Comparison of ENCODE assay signal across 1 cellular context in genomic region chr17:80100035-80100323, GRCh38.
TF ChIP-seq lines count a peak whose summit lies in the region.

No MANE protein-coding gene starts in this region.

TF ChIP-seq in IMR-90, 13 proteins besides CTCF, POLR2A, EP300 and RAD21:
- no peak for TF ChIP-seq ELK1 (IDR thresholded peaks at IDR 0.05; ENCODE audit: borderline replicate concordance, low read depth, low read length)
- no peak for TF ChIP-seq FOS (IDR thresholded peaks at IDR 0.05; ENCODE audit: low read depth, low read length)
- no peak for TF ChIP-seq RFX5 (IDR thresholded peaks at IDR 0.05; ENCODE audit: low read depth, low read length)
- no peak for TF ChIP-seq CHD1 (IDR thresholded peaks at IDR 0.05; ENCODE audit: low read depth, low read length)
- no peak for TF ChIP-seq MXI1 (IDR thresholded peaks at IDR 0.05; ENCODE audit: borderline replicate concordance, low read depth, low read length)
- no peak for TF ChIP-seq RCOR1 (IDR thresholded peaks at IDR 0.05; ENCODE audit: insufficient replicate concordance, low read length)
- TF ChIP-seq SMC3 (IDR thresholded peaks at IDR 0.05; ENCODE audit: low read depth, low read length) = no peak
- TF ChIP-seq MAFK (IDR thresholded peaks at IDR 0.05; ENCODE audit: low read depth, low read length) = no peak
